ENCODE assay signal across 32 cellular contexts in genomic region chr10:97120370-97120769, GRCh38.
"Had no signal": no experiment of that assay in that cellular context is flagged by ENCODE, and none has a peak within 500 bp of the region (broad histone marks: within the 10 kb centered on the region; RNA-seq: fewer than 3 reads in every experiment).

No MANE protein-coding gene starts in this region.

- H3K27ac ChIP-seq: adrenal gland, body of pancreas, breast epithelium, cardiac muscle cell, colonic mucosa, epithelial cell of prostate, esophagus squamous epithelium, gastroesophageal sphincter had no signal

- H3K27ac Mint-ChIP-seq: activated CD4-positive, alpha-beta memory T cell treated with anti-CD3 and anti-CD28 coated beads for 36 hours; activated CD4-positive, alpha-beta T cell treated with anti-CD3 and anti-CD28 coated beads for 36 hours; activated CD4-positive, alpha-beta T cell treated with anti-CD3 and anti-CD28 coated beads, Interleukin-2, amount 10 ng/mL, durations not matched to agents 24 days and 14 days; activated CD8-positive, alpha-beta memory T cell treated with anti-CD3 and anti-CD28 coated beads, Interleukin-2, amount 10 ng/mL, durations not matched to agents 7 days and 5 days; activated CD8-positive, alpha-beta T cell treated with anti-CD3 and anti-CD28 coated beads, Interleukin-2, amount 10 ng/mL, durations not matched to agents 7 days and 5 days; activated naive CD4-positive, alpha-beta T cell treated with anti-CD3 and anti-CD28 coated beads for 36 hours; activated naive CD4-positive, alpha-beta T cell treated with anti-CD3 and anti-CD28 coated beads, Interleukin-2, amount 50 U/mL, for 24 hours; activated naive CD8-positive, alpha-beta T cell treated with anti-CD3 and anti-CD28 coated beads for 36 hours; activated naive CD8-positive, alpha-beta T cell treated with anti-CD3 and anti-CD28 coated beads, Interleukin-2, amount 50 U/mL, for 24 hours; activated T-helper 1 cell treated with anti-CD3 and anti-CD28 coated beads, Interleukin-12 subunit alpha, Interleukin-12 subunit beta, Interleukin-2, Interleukin-4 antibody, amounts not matched to agents 30 ng/mL and 10 ng/mL and 1 ng/mL, durations not matched to agents 14 hours and 24 hours and 36 hours; activated T-helper 2 cell treated with anti-CD3 and anti-CD28 coated beads, Interferon-gamma antibody, Interleukin-2, Interleukin-4, amounts not matched to agents 10 μg/mL and 5 μg/mL and 100 μg/mL, durations not matched to agents 14 hours and 24 hours and 36 hours had no signal

- DNase-seq: activated CD4-positive, alpha-beta memory T cell treated with anti-CD3 and anti-CD28 coated beads for 36 hours; activated CD4-positive, alpha-beta T cell treated with anti-CD3 and anti-CD28 coated beads for 36 hours; activated CD4-positive, alpha-beta T cell treated with anti-CD3 and anti-CD28 coated beads, Interleukin-2, amount 10 ng/mL, durations not matched to agents 24 days and 14 days; activated CD4-positive, CD25-positive, alpha-beta regulatory T cell; activated CD4-positive, CD25-positive, alpha-beta regulatory T cell treated with anti-CD3 and anti-CD28 coated beads, Interleukin-2, amount 50 U/mL, for 72 hours; activated CD8-positive, alpha-beta memory T cell treated with anti-CD3 and anti-CD28 coated beads, Interleukin-2, amount 10 ng/mL, durations not matched to agents 7 days and 5 days; activated CD8-positive, alpha-beta memory T cell treated with anti-CD3 and anti-CD28 coated beads, Interleukin-2, amount 50 U/mL, for 4 hours; activated CD8-positive, alpha-beta T cell treated with anti-CD3 and anti-CD28 coated beads, Interleukin-2, amount 10 ng/mL, durations not matched to agents 7 days and 5 days; activated effector memory CD4-positive, alpha-beta T cell treated with anti-CD3 and anti-CD28 coated beads, Interleukin-2, amount 50 U/mL, for 16 hours; activated naive CD4-positive, alpha-beta T cell treated with anti-CD3 and anti-CD28 coated beads for 36 hours; activated naive CD8-positive, alpha-beta T cell treated with anti-CD3 and anti-CD28 coated beads for 36 hours; activated naive CD8-positive, alpha-beta T cell treated with anti-CD3 and anti-CD28 coated beads, Interleukin-2, amount 50 U/mL, for 24 hours; activated T-cell treated with anti-CD3 and anti-CD28 coated beads, Interleukin-2, amount 50 U/mL, for 1 hour; activated T-cell treated with anti-CD3 and anti-CD28 coated beads, Interleukin-2, amount 50 U/mL, for 48 hours; adrenal gland; amygdala; body of pancreas; central memory CD4-positive, alpha-beta T cell; cerebellar nuclear complex; colonic mucosa; effector CD8-positive, alpha-beta T cell; esophagus squamous epithelium; foreskin melanocyte; head of caudate nucleus; T-helper 2 cell had no signal

- ATAC-seq: activated CD4-positive, alpha-beta T cell treated with anti-CD3 and anti-CD28 coated beads for 36 hours; activated CD8-positive, alpha-beta memory T cell treated with anti-CD3 and anti-CD28 coated beads, Interleukin-2, amount 10 ng/mL, durations not matched to agents 7 days and 5 days; activated CD8-positive, alpha-beta T cell treated with anti-CD3 and anti-CD28 coated beads, Interleukin-2, amount 10 ng/mL, durations not matched to agents 7 days and 5 days; activated naive CD8-positive, alpha-beta T cell treated with anti-CD3 and anti-CD28 coated beads, Interleukin-2, amount 50 U/mL, for 24 hours; body of pancreas; gastroesophageal sphincter had no signal

- H3K36me3 ChIP-seq: adrenal gland, breast epithelium, cardiac muscle cell, colonic mucosa, esophagus squamous epithelium, gastroesophageal sphincter had no signal

- H3K9me3 ChIP-seq: adrenal gland, body of pancreas, breast epithelium, colonic mucosa, esophagus squamous epithelium, gastroesophageal sphincter had no signal

- H3K27me3 Mint-ChIP-seq: activated naive CD8-positive, alpha-beta T cell treated with anti-CD3 and anti-CD28 coated beads for 36 hours had no signal

- H3K4me1 ChIP-seq: adrenal gland, body of pancreas, breast epithelium, colonic mucosa, esophagus squamous epithelium, gastroesophageal sphincter had no signal

- H3K36me3 Mint-ChIP-seq: activated CD4-positive, alpha-beta memory T cell treated with anti-CD3 and anti-CD28 coated beads for 36 hours; activated CD8-positive, alpha-beta memory T cell treated with anti-CD3 and anti-CD28 coated beads, Interleukin-2, amount 10 ng/mL, durations not matched to agents 7 days and 5 days; activated naive CD4-positive, alpha-beta T cell treated with anti-CD3 and anti-CD28 coated beads, Interleukin-2, amount 50 U/mL, for 24 hours; activated naive CD8-positive, alpha-beta T cell treated with anti-CD3 and anti-CD28 coated beads for 36 hours had no signal

- H3K4me3 Mint-ChIP-seq: activated CD4-positive, alpha-beta memory T cell treated with anti-CD3 and anti-CD28 coated beads for 36 hours; activated CD4-positive, alpha-beta T cell treated with anti-CD3 and anti-CD28 coated beads for 36 hours; activated CD4-positive, alpha-beta T cell treated with anti-CD3 and anti-CD28 coated beads, Interleukin-2, amount 10 ng/mL, durations not matched to agents 24 days and 14 days; activated CD8-positive, alpha-beta memory T cell treated with anti-CD3 and anti-CD28 coated beads, Interleukin-2, amount 10 ng/mL, durations not matched to agents 7 days and 5 days; activated CD8-positive, alpha-beta T cell treated with anti-CD3 and anti-CD28 coated beads, Interleukin-2, amount 10 ng/mL, durations not matched to agents 7 days and 5 days; activated naive CD4-positive, alpha-beta T cell treated with anti-CD3 and anti-CD28 coated beads for 36 hours; activated naive CD4-positive, alpha-beta T cell treated with anti-CD3 and anti-CD28 coated beads, Interleukin-2, amount 50 U/mL, for 24 hours; activated naive CD8-positive, alpha-beta T cell treated with anti-CD3 and anti-CD28 coated beads for 36 hours; activated naive CD8-positive, alpha-beta T cell treated with anti-CD3 and anti-CD28 coated beads, Interleukin-2, amount 50 U/mL, for 24 hours; activated T-helper 1 cell treated with anti-CD3 and anti-CD28 coated beads, Interleukin-12 subunit alpha, Interleukin-12 subunit beta, Interleukin-2, Interleukin-4 antibody, amounts not matched to agents 30 ng/mL and 10 ng/mL and 1 ng/mL, durations not matched to agents 14 hours and 24 hours and 36 hours had no signal

- H3K27me3 ChIP-seq: breast epithelium, cardiac muscle cell, colonic mucosa had no signal

- H3K4me1 Mint-ChIP-seq: activated CD4-positive, alpha-beta T cell treated with anti-CD3 and anti-CD28 coated beads for 36 hours; activated CD4-positive, alpha-beta T cell treated with anti-CD3 and anti-CD28 coated beads, Interleukin-2, amount 10 ng/mL, durations not matched to agents 24 days and 14 days; activated CD8-positive, alpha-beta memory T cell treated with anti-CD3 and anti-CD28 coated beads, Interleukin-2, amount 10 ng/mL, durations not matched to agents 7 days and 5 days; activated naive CD4-positive, alpha-beta T cell treated with anti-CD3 and anti-CD28 coated beads, Interleukin-2, amount 50 U/mL, for 24 hours; activated naive CD8-positive, alpha-beta T cell treated with anti-CD3 and anti-CD28 coated beads for 36 hours; activated naive CD8-positive, alpha-beta T cell treated with anti-CD3 and anti-CD28 coated beads, Interleukin-2, amount 50 U/mL, for 24 hours had no signal

- H3K9me3 Mint-ChIP-seq: activated CD4-positive, alpha-beta memory T cell treated with anti-CD3 and anti-CD28 coated beads for 36 hours; activated CD4-positive, alpha-beta T cell treated with anti-CD3 and anti-CD28 coated beads, Interleukin-2, amount 10 ng/mL, durations not matched to agents 24 days and 14 days; activated naive CD4-positive, alpha-beta T cell treated with anti-CD3 and anti-CD28 coated beads for 36 hours; activated naive CD4-positive, alpha-beta T cell treated with anti-CD3 and anti-CD28 coated beads, Interleukin-2, amount 50 U/mL, for 24 hours; activated naive CD8-positive, alpha-beta T cell treated with anti-CD3 and anti-CD28 coated beads for 36 hours; activated naive CD8-positive, alpha-beta T cell treated with anti-CD3 and anti-CD28 coated beads, Interleukin-2, amount 50 U/mL, for 24 hours; activated T-helper 1 cell treated with anti-CD3 and anti-CD28 coated beads, Interleukin-12 subunit alpha, Interleukin-12 subunit beta, Interleukin-2, Interleukin-4 antibody, amounts not matched to agents 30 ng/mL and 10 ng/mL and 1 ng/mL, durations not matched to agents 14 hours and 24 hours and 36 hours; activated T-helper 2 cell treated with anti-CD3 and anti-CD28 coated beads, Interferon-gamma antibody, Interleukin-2, Interleukin-4, amounts not matched to agents 10 μg/mL and 5 μg/mL and 100 μg/mL, durations not matched to agents 14 hours and 24 hours and 36 hours had no signal

- H3K4me3 ChIP-seq: adrenal gland, body of pancreas, breast epithelium, cardiac muscle cell, colonic mucosa, esophagus squamous epithelium, gastroesophageal sphincter had no signal
